ENCODE assay signal across 8 cellular contexts in genomic region chr1:205354259-205354904, GRCh38. TPM values are rescaled to one million over a fixed set of nuclear protein-coding genes. Genes with fewer than 3 reads are reported as not detected.
DNase-seq lines count a peak whose midpoint lies in the region; ATAC-seq and TF ChIP-seq lines count a peak whose summit lies in the region.

No MANE protein-coding gene starts in this region.

- no peaks in the 10 kb centered on the region for H3K36me3 ChIP-seq in adipocyte (ENCODE audit: control insufficient read depth, insufficient read depth, low read length, severe bottlenecking)
- no peaks in the 10 kb centered on the region for H3K36me3 ChIP-seq in spleen

- H3K9ac ChIP-seq in adipocyte (ENCODE audit: low read length): no peak overlapping the region

- H3K4me3 ChIP-seq in adipocyte (ENCODE audit: low read length) (no peak overlapping the region), right cardiac atrium (ENCODE audit: low read length) (no peak overlapping the region), spleen (no peak overlapping the region)

- no peak for TF ChIP-seq POLR2A in spleen (IDR thresholded peaks at IDR 0.05)

- ATAC-seq in right cardiac atrium (peak; percentile 40 to 60), GM19452 (IDR thresholded peaks at IDR 0.05; ENCODE audit: unreplicated experiment) (no peak), HG03378 (IDR thresholded peaks at IDR 0.05; ENCODE audit: unreplicated experiment) (no peak)

- 32% methylated on average over 3 of the region's 3 CpGs for WGBS in right cardiac atrium
- 32 to 38% (median 34%) methylated on average over 3 of the region's 3 CpGs for WGBS in spleen, 5 donors

- H3K27me3 ChIP-seq in adipocyte (replicated peaks; ENCODE audit: control insufficient read depth, insufficient read depth, low read length) (peaks cover 39% of the 10 kb centered on the region), right cardiac atrium (ENCODE audit: control insufficient read depth, insufficient read depth) (no peaks in the 10 kb centered on the region), spleen (replicated peaks in 1 of 7) (peaks cover 0 to 26% (median 0%) of the 10 kb centered on the region in 7 donors)

- intact Hi-C loops in right cardiac atrium (cut with DNase I) (loop anchor here in 3 of 4 donors (2.0 to 10.0 kb wide), 3 partner anchors 60 to 130 kb away; no protein-coding TSS in a partner anchor), spleen (cut with DNase I; ENCODE audit: low total_unique reads) (loop anchor here (5.0 kb wide), 1 partner anchor 133 kb away; no protein-coding TSS in a partner anchor)

- DNase-seq in Daoy (ENCODE audit: low read depth) (peak; percentile 75), MV-4-11 (lab: John Stamatoyannopoulos, UW) (peak; percentile 47), SW480 (ENCODE audit: low spot score) (peak; percentile 45), adipocyte (ENCODE audit: low read depth) (peak; percentile 89), right cardiac atrium (peak in 2 of 3 donors; percentile 34 to 68), spleen (no peak)

- H3K27ac ChIP-seq in right cardiac atrium (ENCODE audit: low read length) (no peak overlapping the region), spleen (no peak overlapping the region)

- peak; percentile 51 to 83 (median 73) for TF ChIP-seq CTCF in spleen (IDR thresholded peaks at IDR 0.05 in 8 of 11, conservative IDR thresholded peaks at IDR 0.05 in 3 of 11)

- H3K4me1 ChIP-seq in adipocyte (ENCODE audit: control insufficient read depth, insufficient read depth, low read length): peaks cover 9% of the 10 kb centered on the region
- no peaks in the 10 kb centered on the region for H3K4me1 ChIP-seq in right cardiac atrium (ENCODE audit: control insufficient read depth, insufficient read depth, low read length)
- peaks cover 0 to 24% (median 12%) of the 10 kb centered on the region in 6 donors for H3K4me1 ChIP-seq in spleen

- H3K9me3 ChIP-seq in adipocyte (ENCODE audit: control insufficient read depth, low read length) (no peaks in the 10 kb centered on the region), right cardiac atrium (ENCODE audit: control insufficient read depth, low read length) (no peaks in the 10 kb centered on the region), spleen (no peaks in the 10 kb centered on the region)

RNA-seq across cellular contexts. Expression of gene KLHDC8A, which starts 2.3 kb away (rescaled TPM):
- 0.34 and 3.2 TPM in 2 replicates for total RNA-seq in Daoy (2014; rRNA removed; shearing (Covaris generic))
- total RNA-seq in right cardiac atrium (under 1 TPM; 0.35 to 0.71 (median 0.52) TPM), spleen (1 to 10 TPM in 1 of 7 donors, under 1 TPM in 3, not detected in 3; 0.17 to 2.8 (median 0.62) TPM)
- polyA plus RNA-seq in right cardiac atrium (0.36 TPM), spleen (under 1 TPM; 0.26 to 0.48 (median 0.39) TPM)

RNA-seq across cellular contexts. Expression of gene NUAK2, which starts 32.8 kb away (rescaled TPM):
- 11.1 and 12.4 TPM in 2 replicates for total RNA-seq in Daoy (2014; rRNA removed; shearing (Covaris generic))
- total RNA-seq in right cardiac atrium: 1 to 10 TPM in 3 of 4 donors, under 1 TPM in 1; 0.50 to 1.6 (median 1.4) TPM
- polyA plus RNA-seq in right cardiac atrium: 0.86 TPM
- 10 to 100 TPM in 6 of 7 donors, 1 to 10 TPM in 1; 9.3 to 32.7 (median 20.0) TPM for total RNA-seq in spleen
- polyA plus RNA-seq in spleen: 1 to 10 TPM; 5.7 to 6.6 (median 5.8) TPM

Comparison
In these comparisons a context has a peak if more than half of its experiments do, and no peak if none do; other contexts are left out.
1. ATAC-seq: peak in right cardiac atrium (2 of 2); none in GM19452 (single experiment) and HG03378 (single experiment).